In genomic region chr1:244969355-244970235, GRCh38 we compare ENCODE assay signal across 8 cellular contexts.
A peak's percentile ranks its signal among the peaks of the same experiment; 100 is the strongest.
DNase-seq lines count a peak whose midpoint lies in the region; ATAC-seq and TF ChIP-seq lines count a peak whose summit lies in the region.

No MANE protein-coding gene starts in this region.

- CTCF ChIA-PET in T-cell (lab: Charles Lee), result interaction anchor here in 1 of 2 donors (0.6 to 1.4 kb wide), 10 partner anchors 48 to 1714 kb away, joined by 3 to 10 read pairs (median 3); partner anchors contain the start of gene SDCCAG8

- TF ChIP-seq CTCF in astrocyte of the cerebellum (IDR thresholded peaks at IDR 0.05; ENCODE audit: low read depth, low read length, missing control alignments), result no peak
- TF ChIP-seq CTCF in retinal pigment epithelial cell (conservative IDR thresholded peaks at IDR 0.05; ENCODE audit: low read depth, low read length), result no peak

- DNase-seq in NCI-H128 (lab: John Stamatoyannopoulos, UW; ENCODE audit: unreplicated experiment) (peak; percentile 89), T-cell (peak; percentile 47 to 85 (median 72)), astrocyte of the cerebellum (ENCODE audit: low read depth) (peak; percentile 83), hypothalamus (lab: John Stamatoyannopoulos, UW) (peak in 49 of 51 donors; percentile 40 to 97 (median 79)), retinal pigment epithelial cell (ENCODE audit: low read depth) (peak; percentile 75), SK-N-DZ (ENCODE audit: low spot score) (no peak)

- H3K4me3 Mint-ChIP-seq in T-cell, result peak overlapping the region; percentile 91 to 98 (median 97)

- in situ Hi-C loops in astrocyte of the cerebellum (cut with HindIII; ENCODE audit: low sequenced_read_pairs), result no loop called here

- TF ChIP-seq POLR2A in GM10847 (IDR thresholded peaks at IDR 0.05; ENCODE audit: extremely low read depth, insufficient read length), result peak; percentile 10

- ATAC-seq in HG02763 (IDR thresholded peaks at IDR 0.05; ENCODE audit: unreplicated experiment) (peak; percentile 27), T-cell (replicated peaks in 1 of 4) (peak; percentile 25 to 46 (median 36))

- no peaks in the 10 kb centered on the region for H3K9me3 Mint-ChIP-seq in T-cell

- peaks cover 0 to 27% (median 17%) of the 10 kb centered on the region in 3 donors for H3K4me1 Mint-ChIP-seq in T-cell

- POLR2A ChIA-PET in T-cell (lab: Charles Lee), result interaction anchor here (0.6 to 3.8 kb wide), 16 partner anchors 106 to 1374 kb away, joined by 3 to 68 read pairs (median 4); partner anchors contain the start of gene HNRNPU (in 2 of the 2)

- peak overlapping the region; percentile 54 for H3K4me3 ChIP-seq in astrocyte of the cerebellum (ENCODE audit: low read depth, low read length)
- peak overlapping the region; percentile 64 for H3K4me3 ChIP-seq in retinal pigment epithelial cell (ENCODE audit: low read length)

- no peaks in the 10 kb centered on the region for H3K27me3 Mint-ChIP-seq in T-cell

- H3K36me3 Mint-ChIP-seq in T-cell, result no peaks in the 10 kb centered on the region

- H3K27ac Mint-ChIP-seq in T-cell, result peak overlapping the region; percentile 99 to 100
